ENCODE assay signal across 16 cellular contexts in the genomic region with DNA sequence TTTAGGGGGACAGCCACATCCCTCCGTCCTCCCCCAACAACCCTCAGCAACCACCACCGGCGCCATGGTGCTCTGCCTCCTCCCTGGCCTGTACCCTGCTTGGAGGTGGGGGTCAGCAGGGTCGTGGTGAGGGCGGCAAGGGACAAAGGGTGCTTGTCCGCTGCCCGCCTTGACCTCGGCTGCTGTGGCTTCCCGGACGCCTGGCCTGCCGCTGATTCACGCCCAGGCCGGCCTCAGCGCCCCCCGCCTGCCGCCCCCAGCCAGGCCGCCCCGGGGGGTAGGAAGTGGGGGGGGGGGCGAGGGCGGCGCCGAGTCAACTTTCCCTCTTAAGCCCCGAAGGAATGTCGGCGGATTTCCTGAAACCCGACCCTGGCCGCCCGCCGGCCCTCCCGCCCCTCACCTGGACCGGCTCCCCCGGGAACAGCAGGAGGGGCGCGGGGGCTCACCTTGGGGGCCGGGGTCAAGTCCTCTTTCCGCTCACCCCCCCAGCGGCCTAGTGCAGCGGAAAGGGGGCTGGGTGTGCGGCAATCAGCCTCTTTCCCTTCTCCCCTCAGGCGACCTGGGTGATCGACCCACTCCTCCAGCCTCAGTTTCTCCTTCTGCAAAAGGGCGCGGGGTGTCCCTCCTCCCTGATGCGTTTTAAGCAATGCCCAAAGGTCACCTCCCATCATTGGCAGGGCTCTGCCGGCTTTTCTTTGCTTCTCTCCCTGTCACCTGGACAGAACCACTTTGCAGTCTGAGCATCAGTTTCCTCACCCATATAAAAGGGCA. TPM values are rescaled to one million over a fixed set of nuclear protein-coding genes. Genes with fewer than 3 reads are reported as not detected.
DNase-seq lines count a peak whose midpoint lies in the region; ATAC-seq and TF ChIP-seq lines count a peak whose summit lies in the region.
"Had no signal": no experiment of that assay in that cellular context is flagged by ENCODE, and none has a peak within 500 bp of the region (broad histone marks: within the 10 kb centered on the region; RNA-seq: fewer than 3 reads in every experiment).

No MANE protein-coding gene starts in this region.

- no peak overlapping the region for H2AFZ ChIP-seq in smooth muscle cell (ENCODE audit: low read depth)

- no peaks in the 10 kb centered on the region for H3F3A ChIP-seq in smooth muscle cell (ENCODE audit: low read depth)

- H3K4me3 ChIP-seq in iPS-18a (ENCODE audit: low read length) (peak overlapping the region; percentile 33), smooth muscle cell (peak overlapping the region; percentile 56)

- peak overlapping the region; percentile 78 for H3K27ac Mint-ChIP-seq in activated naive CD4-positive, alpha-beta T cell treated with anti-CD3 and anti-CD28 coated beads, Interleukin-2, amount 50 U/mL, for 24 hours
- peak overlapping the region in 1 of 2 donors; percentile 69 for H3K27ac Mint-ChIP-seq in T-cell

- H3K36me3 ChIP-seq in iPS-18a (ENCODE audit: control insufficient read depth, low read depth, low read length) = no peaks in the 10 kb centered on the region
- no peaks in the 10 kb centered on the region for H3K36me3 ChIP-seq in smooth muscle cell (ENCODE audit: low read depth)
- H3K36me3 ChIP-seq: neutrophil, upper lobe of left lung had no signal

- DNase-seq in activated naive CD4-positive, alpha-beta T cell (lab: John Stamatoyannopoulos, UW) = no peak
- no peak for DNase-seq in T-cell
- DNase-seq in smooth muscle cell (lab: John Stamatoyannopoulos, UW; ENCODE audit: unreplicated experiment) = no peak
- no peak for DNase-seq in stimulated activated CD4-positive, alpha-beta T cell treated with anti-CD3 and anti-CD28 coated beads, Interleukin-2, amount 100 ng/mL, for 48 hours
- DNase-seq: activated naive CD4-positive, alpha-beta T cell treated with Interleukin-2 at 50 U/mL for 16 hours; DMS79; GOT3; NCI-H1092; NCI-H345 had no signal

- no peak overlapping the region for H3K27ac ChIP-seq in iPS-18a (ENCODE audit: low read length)
- no peak overlapping the region for H3K27ac ChIP-seq in smooth muscle cell (ENCODE audit: low read depth)
- H3K27ac ChIP-seq: neutrophil, skin epidermis, upper lobe of left lung had no signal

- H3K27me3 Mint-ChIP-seq in activated naive CD4-positive, alpha-beta T cell treated with anti-CD3 and anti-CD28 coated beads, Interleukin-2, amount 50 U/mL, for 24 hours = peaks cover 44% of the 10 kb centered on the region
- peaks cover 48 to 74% of the 10 kb centered on the region in 2 donors for H3K27me3 Mint-ChIP-seq in T-cell

- no peaks in the 10 kb centered on the region for H3K36me3 Mint-ChIP-seq in activated naive CD4-positive, alpha-beta T cell treated with anti-CD3 and anti-CD28 coated beads, Interleukin-2, amount 50 U/mL, for 24 hours
- no peaks in the 10 kb centered on the region for H3K36me3 Mint-ChIP-seq in T-cell

- ATAC-seq in T-cell (replicated peaks in 1 of 4) = no peak
- ATAC-seq in GM21528 (IDR thresholded peaks at IDR 0.05; ENCODE audit: low FRiP score, unreplicated experiment) = no peak
- no peak for ATAC-seq in HG03045 (IDR thresholded peaks at IDR 0.05; ENCODE audit: unreplicated experiment)

- peaks cover 4% of the 10 kb centered on the region for H3K79me2 ChIP-seq in smooth muscle cell (ENCODE audit: low read depth)

- H3K4me1 ChIP-seq in iPS-18a (ENCODE audit: control insufficient read depth, low read depth, low read length) (peaks cover 39% of the 10 kb centered on the region), smooth muscle cell (ENCODE audit: low read depth) (peaks cover 35% of the 10 kb centered on the region)

- H3K9me3 ChIP-seq in iPS-18a (ENCODE audit: control insufficient read depth, low read depth, low read length) (no peaks in the 10 kb centered on the region), smooth muscle cell (replicated peaks; ENCODE audit: low read depth) (no peaks in the 10 kb centered on the region)
- H3K9me3 ChIP-seq: neutrophil, upper lobe of left lung had no signal

- peaks cover 23% of the 10 kb centered on the region for H3K4me1 Mint-ChIP-seq in activated naive CD4-positive, alpha-beta T cell treated with anti-CD3 and anti-CD28 coated beads, Interleukin-2, amount 50 U/mL, for 24 hours
- peaks cover 16 to 37% (median 20%) of the 10 kb centered on the region in 3 donors for H3K4me1 Mint-ChIP-seq in T-cell

- H3K27me3 ChIP-seq in iPS-18a (ENCODE audit: control insufficient read depth, insufficient read depth, low read length) (peaks cover 98% of the 10 kb centered on the region), smooth muscle cell (ENCODE audit: low read depth) (peaks cover 82% of the 10 kb centered on the region)

- H3K9ac ChIP-seq in iPS-18a (ENCODE audit: low read length) (no peak overlapping the region), smooth muscle cell (ENCODE audit: low read depth) (no peak overlapping the region)

- POLR2A ChIA-PET in T-cell (lab: Charles Lee) = no interaction called here

- no peak for TF ChIP-seq CTCF in smooth muscle cell (IDR thresholded peaks at IDR 0.05; ENCODE audit: borderline replicate concordance, insufficient read depth, poor library complexity, severe bottlenecking)

- no peaks in the 10 kb centered on the region for H4K20me1 ChIP-seq in smooth muscle cell (ENCODE audit: low read depth)

- H3K4me3 Mint-ChIP-seq in activated naive CD4-positive, alpha-beta T cell treated with anti-CD3 and anti-CD28 coated beads, Interleukin-2, amount 50 U/mL, for 24 hours = peak overlapping the region; percentile 58
- peak overlapping the region; percentile 56 to 78 (median 58) for H3K4me3 Mint-ChIP-seq in T-cell

- WGBS in smooth muscle cell (ENCODE audit: low lambda C conversion rate) = 3% methylated on average over 15 of the region's 45 CpGs

- peak overlapping the region; percentile 94 for H3K4me2 ChIP-seq in smooth muscle cell

- no peaks in the 10 kb centered on the region for H3K9me3 Mint-ChIP-seq in activated naive CD4-positive, alpha-beta T cell treated with anti-CD3 and anti-CD28 coated beads, Interleukin-2, amount 50 U/mL, for 24 hours
- H3K9me3 Mint-ChIP-seq in T-cell = no peaks in the 10 kb centered on the region

- CTCF ChIA-PET in T-cell (lab: Charles Lee) = no interaction called here

RNA-seq across cellular contexts. Expression of a gene that starts 1.9 kb away (rescaled TPM):
- under 1 TPM in 2 of 5 donors, not detected in 3; 0.38 to 0.40 TPM for total RNA-seq in T-cell
- 4.4 and 5.0 TPM in 2 replicates for total RNA-seq in smooth muscle cell
- polyA plus RNA-seq in smooth muscle cell = 31.7 and 42.0 TPM in 2 replicates

RNA-seq across cellular contexts. Expression of a gene that starts 4.1 kb away (rescaled TPM):
- total RNA-seq in T-cell (under 1 TPM in 2 of 5 donors, not detected in 3; 0.56 to 0.73 TPM), smooth muscle cell (196 and 221 TPM in 2 replicates)
- 715 and 1,048 TPM in 2 replicates for polyA plus RNA-seq in smooth muscle cell

RNA-seq across cellular contexts. Expression of a gene that starts 22.1 kb away (rescaled TPM):
- total RNA-seq in T-cell (100 to 1,000 TPM in 4 of 5 donors, 10 to 100 TPM in 1; 91.8 to 166 (median 150) TPM), smooth muscle cell (69.6 and 81.5 TPM in 2 replicates)
- polyA plus RNA-seq in smooth muscle cell = 117 and 141 TPM in 2 replicates

RNA-seq across cellular contexts. Expression of a gene that starts 26.1 kb away (rescaled TPM):
- total RNA-seq in T-cell = 10 to 100 TPM in 4 of 5 donors, 1 to 10 TPM in 1; 8.8 to 16.4 (median 14.1) TPM
- total RNA-seq in smooth muscle cell = 3.9 and 5.6 TPM in 2 replicates
- 7.6 and 8.7 TPM in 2 replicates for polyA plus RNA-seq in smooth muscle cell

RNA-seq across cellular contexts. Expression of a gene that starts 39.1 kb away (rescaled TPM):
- 1,000 to 10,000 TPM; 1,917 to 2,053 (median 1,972) TPM for total RNA-seq in T-cell
- total RNA-seq in smooth muscle cell = 991 and 1,086 TPM in 2 replicates
- polyA plus RNA-seq in smooth muscle cell = 752 and 759 TPM in 2 replicates

Comparison
In these comparisons a context has a peak if more than half of its experiments do, and no peak if none do; other contexts are left out.
1. RNA of a gene that starts 4.1 kb away (total RNA-seq): 196 to 221 TPM in smooth muscle cell; 0.56 to 0.73 TPM in T-cell; every median in the first group is over 100 times any median in the second.